ENCODE assay signal across 2 cellular contexts in the genomic region with DNA sequence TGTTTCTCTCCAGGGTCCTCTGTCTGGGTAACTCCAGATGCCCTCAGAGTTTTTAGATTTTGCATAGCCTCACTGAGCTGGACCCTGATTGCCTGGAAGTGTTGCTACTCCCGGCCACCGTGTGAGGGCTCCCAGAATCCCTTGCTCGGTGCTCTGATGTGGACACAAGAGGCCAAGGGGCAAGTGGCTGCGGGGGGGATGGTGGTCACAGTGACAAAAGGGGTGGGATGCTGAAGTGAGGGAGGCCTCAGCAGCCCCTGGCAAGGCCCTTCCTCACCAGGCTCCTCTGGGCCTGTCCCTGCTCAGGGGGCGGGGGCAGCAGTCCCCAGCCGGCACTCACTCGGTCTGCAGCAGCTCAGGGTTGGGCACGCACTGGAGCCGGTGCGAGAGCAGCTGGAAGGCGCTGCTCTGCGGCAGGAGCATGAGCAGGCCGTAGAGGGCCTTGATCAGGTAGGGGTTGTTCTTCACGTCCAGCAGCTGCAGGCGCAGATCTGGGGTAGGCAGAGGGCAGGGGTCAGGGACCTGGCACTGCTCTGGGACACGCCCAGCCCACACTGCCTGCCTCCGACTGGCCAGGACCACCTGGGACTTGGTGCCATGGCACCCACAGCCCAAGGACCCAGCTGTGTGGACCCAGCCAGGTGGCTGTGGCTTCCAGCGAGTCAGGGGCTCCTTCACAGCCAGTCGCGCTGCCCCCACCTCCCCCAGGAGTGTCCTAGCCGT.
TF ChIP-seq lines count a peak whose summit lies in the region.

No MANE protein-coding gene starts in this region.

TF ChIP-seq in SK-N-SH, 30 proteins besides CTCF, POLR2A, EP300 and RAD21 (continued from another document):
- TF ChIP-seq, protein P1, sequence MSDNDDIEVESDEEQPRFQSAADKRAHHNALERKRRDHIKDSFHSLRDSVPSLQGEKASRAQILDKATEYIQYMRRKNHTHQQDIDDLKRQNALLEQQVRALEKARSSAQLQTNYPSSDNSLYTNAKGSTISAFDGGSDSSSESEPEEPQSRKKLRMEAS (IDR thresholded peaks at IDR 0.05; ENCODE audit: low read depth) = no peak
- no peak for TF ChIP-seq FOSL2 (IDR thresholded peaks at IDR 0.05; ENCODE audit: borderline replicate concordance, low read depth)

TF ChIP-seq in SK-N-SH treated with all-trans-retinoic acid at 6 μM for 48 hours, 23 proteins besides CTCF, POLR2A, EP300 and RAD21 (continued from another document):
- TF ChIP-seq, protein P2, sequence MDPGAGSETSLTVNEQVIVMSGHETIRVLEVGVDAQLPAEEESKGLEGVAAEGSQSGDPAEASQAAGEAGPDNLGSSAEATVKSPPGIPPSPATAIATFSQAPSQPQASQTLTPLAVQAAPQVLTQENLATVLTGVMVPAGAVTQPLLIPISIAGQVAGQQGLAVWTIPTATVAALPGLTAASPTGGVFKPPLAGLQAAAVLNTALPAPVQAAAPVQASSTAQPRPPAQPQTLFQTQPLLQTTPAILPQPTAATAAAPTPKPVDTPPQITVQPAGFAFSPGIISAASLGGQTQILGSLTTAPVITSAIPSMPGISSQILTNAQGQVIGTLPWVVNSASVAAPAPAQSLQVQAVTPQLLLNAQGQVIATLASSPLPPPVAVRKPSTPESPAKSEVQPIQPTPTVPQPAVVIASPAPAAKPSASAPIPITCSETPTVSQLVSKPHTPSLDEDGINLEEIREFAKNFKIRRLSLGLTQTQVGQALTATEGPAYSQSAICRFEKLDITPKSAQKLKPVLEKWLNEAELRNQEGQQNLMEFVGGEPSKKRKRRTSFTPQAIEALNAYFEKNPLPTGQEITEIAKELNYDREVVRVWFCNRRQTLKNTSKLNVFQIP (CRISPR knock-in tag; IDR thresholded peaks at IDR 0.05; ENCODE audit: borderline replicate concordance, low read depth) = no peak
- TF ChIP-seq BACH2 (CRISPR knock-in tag; IDR thresholded peaks at IDR 0.05; ENCODE audit: borderline replicate concordance) (no peak), OSR1 (CRISPR knock-in tag; IDR thresholded peaks at IDR 0.05) (no peak), TCF4 (CRISPR knock-in tag; IDR thresholded peaks at IDR 0.05; ENCODE audit: borderline replicate concordance) (no peak), ZNF70 (CRISPR knock-in tag; IDR thresholded peaks at IDR 0.05) (no peak), ZNF565 (CRISPR knock-in tag; conservative IDR thresholded peaks at IDR 0.05; ENCODE audit: low read depth) (no peak), ZNF8 (CRISPR knock-in tag; IDR thresholded peaks at IDR 0.05) (no peak), PPARA (CRISPR knock-in tag; IDR thresholded peaks at IDR 0.05; ENCODE audit: borderline replicate concordance) (no peak), TOX (CRISPR knock-in tag; IDR thresholded peaks at IDR 0.05; ENCODE audit: borderline replicate concordance) (no peak), ISL1 (CRISPR knock-in tag; IDR thresholded peaks at IDR 0.05) (no peak), ZC3H10 (CRISPR knock-in tag; IDR thresholded peaks at IDR 0.05) (no peak), ZFP30 (CRISPR knock-in tag; IDR thresholded peaks at IDR 0.05) (no peak)
- TF ChIP-seq, protein P3, sequence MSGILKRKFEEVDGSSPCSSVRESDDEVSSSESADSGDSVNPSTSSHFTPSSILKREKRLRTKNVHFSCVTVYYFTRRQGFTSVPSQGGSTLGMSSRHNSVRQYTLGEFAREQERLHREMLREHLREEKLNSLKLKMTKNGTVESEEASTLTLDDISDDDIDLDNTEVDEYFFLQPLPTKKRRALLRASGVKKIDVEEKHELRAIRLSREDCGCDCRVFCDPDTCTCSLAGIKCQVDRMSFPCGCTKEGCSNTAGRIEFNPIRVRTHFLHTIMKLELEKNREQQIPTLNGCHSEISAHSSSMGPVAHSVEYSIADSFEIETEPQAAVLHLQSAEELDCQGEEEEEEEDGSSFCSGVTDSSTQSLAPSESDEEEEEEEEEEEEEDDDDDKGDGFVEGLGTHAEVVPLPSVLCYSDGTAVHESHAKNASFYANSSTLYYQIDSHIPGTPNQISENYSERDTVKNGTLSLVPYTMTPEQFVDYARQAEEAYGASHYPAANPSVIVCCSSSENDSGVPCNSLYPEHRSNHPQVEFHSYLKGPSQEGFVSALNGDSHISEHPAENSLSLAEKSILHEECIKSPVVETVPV (CRISPR knock-in tag; IDR thresholded peaks at IDR 0.05) = no peak
- TF ChIP-seq, protein P4, sequence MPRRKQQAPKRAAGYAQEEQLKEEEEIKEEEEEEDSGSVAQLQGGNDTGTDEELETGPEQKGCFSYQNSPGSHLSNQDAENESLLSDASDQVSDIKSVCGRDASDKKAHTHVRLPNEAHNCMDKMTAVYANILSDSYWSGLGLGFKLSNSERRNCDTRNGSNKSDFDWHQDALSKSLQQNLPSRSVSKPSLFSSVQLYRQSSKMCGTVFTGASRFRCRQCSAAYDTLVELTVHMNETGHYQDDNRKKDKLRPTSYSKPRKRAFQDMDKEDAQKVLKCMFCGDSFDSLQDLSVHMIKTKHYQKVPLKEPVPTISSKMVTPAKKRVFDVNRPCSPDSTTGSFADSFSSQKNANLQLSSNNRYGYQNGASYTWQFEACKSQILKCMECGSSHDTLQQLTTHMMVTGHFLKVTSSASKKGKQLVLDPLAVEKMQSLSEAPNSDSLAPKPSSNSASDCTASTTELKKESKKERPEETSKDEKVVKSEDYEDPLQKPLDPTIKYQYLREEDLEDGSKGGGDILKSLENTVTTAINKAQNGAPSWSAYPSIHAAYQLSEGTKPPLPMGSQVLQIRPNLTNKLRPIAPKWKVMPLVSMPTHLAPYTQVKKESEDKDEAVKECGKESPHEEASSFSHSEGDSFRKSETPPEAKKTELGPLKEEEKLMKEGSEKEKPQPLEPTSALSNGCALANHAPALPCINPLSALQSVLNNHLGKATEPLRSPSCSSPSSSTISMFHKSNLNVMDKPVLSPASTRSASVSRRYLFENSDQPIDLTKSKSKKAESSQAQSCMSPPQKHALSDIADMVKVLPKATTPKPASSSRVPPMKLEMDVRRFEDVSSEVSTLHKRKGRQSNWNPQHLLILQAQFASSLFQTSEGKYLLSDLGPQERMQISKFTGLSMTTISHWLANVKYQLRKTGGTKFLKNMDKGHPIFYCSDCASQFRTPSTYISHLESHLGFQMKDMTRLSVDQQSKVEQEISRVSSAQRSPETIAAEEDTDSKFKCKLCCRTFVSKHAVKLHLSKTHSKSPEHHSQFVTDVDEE (CRISPR knock-in tag; IDR thresholded peaks at IDR 0.05) = no peak
- TF ChIP-seq, protein P5, sequence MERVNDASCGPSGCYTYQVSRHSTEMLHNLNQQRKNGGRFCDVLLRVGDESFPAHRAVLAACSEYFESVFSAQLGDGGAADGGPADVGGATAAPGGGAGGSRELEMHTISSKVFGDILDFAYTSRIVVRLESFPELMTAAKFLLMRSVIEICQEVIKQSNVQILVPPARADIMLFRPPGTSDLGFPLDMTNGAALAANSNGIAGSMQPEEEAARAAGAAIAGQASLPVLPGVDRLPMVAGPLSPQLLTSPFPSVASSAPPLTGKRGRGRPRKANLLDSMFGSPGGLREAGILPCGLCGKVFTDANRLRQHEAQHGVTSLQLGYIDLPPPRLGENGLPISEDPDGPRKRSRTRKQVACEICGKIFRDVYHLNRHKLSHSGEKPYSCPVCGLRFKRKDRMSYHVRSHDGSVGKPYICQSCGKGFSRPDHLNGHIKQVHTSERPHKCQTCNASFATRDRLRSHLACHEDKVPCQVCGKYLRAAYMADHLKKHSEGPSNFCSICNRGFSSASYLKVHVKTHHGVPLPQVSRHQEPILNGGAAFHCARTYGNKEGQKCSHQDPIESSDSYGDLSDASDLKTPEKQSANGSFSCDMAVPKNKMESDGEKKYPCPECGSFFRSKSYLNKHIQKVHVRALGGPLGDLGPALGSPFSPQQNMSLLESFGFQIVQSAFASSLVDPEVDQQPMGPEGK (CRISPR knock-in tag; IDR thresholded peaks at IDR 0.05; ENCODE audit: borderline replicate concordance) = no peak
